Comparison of ENCODE assay signal across 8 cellular contexts in the genomic region with DNA sequence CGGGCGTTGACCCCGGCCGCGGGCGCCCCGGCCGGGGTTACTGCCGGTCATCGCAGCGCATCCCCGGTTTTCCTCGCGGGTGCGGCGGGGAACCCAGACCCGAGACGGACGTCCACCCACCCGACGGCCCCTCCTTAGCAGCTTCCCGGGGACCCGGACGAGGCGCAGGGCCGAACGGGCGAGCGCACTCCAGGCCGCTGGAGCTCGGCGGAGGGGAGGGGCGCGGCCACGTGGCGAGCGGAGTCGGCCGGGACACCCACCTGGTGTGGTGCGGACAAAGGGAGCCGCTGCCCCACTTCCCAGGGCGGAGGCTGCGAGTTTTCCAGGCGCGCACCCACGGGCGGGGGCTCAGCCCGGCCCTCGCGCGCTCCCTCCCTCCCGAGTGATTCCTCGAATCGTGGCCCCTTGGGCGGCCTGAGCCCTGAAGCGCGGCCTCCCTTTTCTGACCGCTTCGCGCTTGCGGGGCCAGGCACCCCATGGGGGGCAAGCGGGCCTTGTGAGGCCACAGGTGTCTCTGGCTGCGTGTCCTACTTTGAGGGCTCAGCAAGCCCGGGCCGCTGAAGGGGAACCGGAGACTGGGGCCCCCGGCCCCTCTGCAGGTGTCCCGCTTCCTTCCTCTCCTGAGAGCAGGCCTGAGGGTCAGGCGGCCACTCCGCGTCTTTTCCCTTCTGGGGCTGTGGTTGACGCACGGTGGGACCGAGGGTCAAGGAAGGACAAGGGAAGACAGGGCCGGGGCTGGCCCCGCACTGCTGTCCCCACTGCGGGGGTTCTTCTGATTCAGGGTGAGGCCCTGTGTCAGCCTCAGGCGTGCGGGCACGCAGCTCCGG. TPM values are rescaled to one million over a fixed set of nuclear protein-coding genes. Genes with fewer than 3 reads are reported as not detected.
A peak's percentile ranks its signal among the peaks of the same experiment; 100 is the strongest.
DNase-seq lines count a peak whose midpoint lies in the region; ATAC-seq, FAIRE-seq and TF ChIP-seq lines count a peak whose summit lies in the region.

No MANE protein-coding gene starts in this region.

- H3K79me2 ChIP-seq in keratinocyte (ENCODE audit: control insufficient read depth, insufficient read depth, low read length), result peaks cover 33% of the 10 kb centered on the region

- peaks cover 29% of the 10 kb centered on the region for H3K36me3 ChIP-seq in KOPT-K1 (ENCODE audit: insufficient read depth, low read length)
- peaks cover 12 to 14% of the 10 kb centered on the region in 2 experiments for H3K36me3 ChIP-seq in keratinocyte (ENCODE audit: control insufficient read depth in 2 of 2, extremely low read depth in 1 of 2, insufficient read depth in 2 of 2, low read length in 2 of 2)
- H3K36me3 ChIP-seq in suprapubic skin, result peaks cover 21% of the 10 kb centered on the region

- peak overlapping the region; percentile 84 for H3K4me2 ChIP-seq in keratinocyte (ENCODE audit: control insufficient read depth, extremely low read depth, insufficient read depth, low read depth, low read length)

- peak overlapping the region; percentile 74 for H3K9ac ChIP-seq in keratinocyte (ENCODE audit: control insufficient read depth, extremely low read depth, insufficient read depth, low read length)

- peaks cover 34% of the 10 kb centered on the region for H3K4me1 ChIP-seq in keratinocyte (ENCODE audit: control insufficient read depth, extremely low read depth, insufficient read depth, low read length)
- H3K4me1 ChIP-seq in suprapubic skin, result peaks cover 73% of the 10 kb centered on the region

- H3K27me3 ChIP-seq in keratinocyte (ENCODE audit: control insufficient read depth, extremely low read depth, insufficient read depth, low read length) (no peaks in the 10 kb centered on the region), suprapubic skin (no peaks in the 10 kb centered on the region)

- H3K9me3 ChIP-seq in KOPT-K1 (ENCODE audit: insufficient read depth, low read length, poor library complexity, severe bottlenecking) (no peaks in the 10 kb centered on the region), keratinocyte (ENCODE audit: control insufficient read depth, low read depth, low read length) (no peaks in the 10 kb centered on the region), suprapubic skin (no peaks in the 10 kb centered on the region)

- H3K9me1 ChIP-seq in keratinocyte (ENCODE audit: control insufficient read depth, extremely low read depth, insufficient read depth, low read length), result no peaks in the 10 kb centered on the region

- no peak for TF ChIP-seq POLR2A in suprapubic skin (IDR thresholded peaks at IDR 0.05)

- WGBS in suprapubic skin, result 2% methylated on average over 18 of the region's 81 CpGs

- H3K4me3 ChIP-seq in GM08714 (ENCODE audit: low read length), result peak overlapping the region; percentile 61
- H3K4me3 ChIP-seq in keratinocyte (ENCODE audit: control insufficient read depth in 2 of 3, extremely low read depth in 1 of 3, insufficient read depth in 2 of 3, low read depth in 1 of 3, low read length in 3 of 3), result peak overlapping the region; percentile 41 to 57 (median 56)
- peak overlapping the region; percentile 75 for H3K4me3 ChIP-seq in suprapubic skin

- peak; percentile 11 for ATAC-seq in GM21576 (IDR thresholded peaks at IDR 0.05; ENCODE audit: unreplicated experiment)

- H3K27ac ChIP-seq in KOPT-K1 (ENCODE audit: low read depth, low read length, poor library complexity, severe bottlenecking) (peak overlapping the region; percentile 95), angular gyrus (ENCODE audit: low read depth, low read length) (peak overlapping the region; percentile 93), keratinocyte (ENCODE audit: control insufficient read depth, insufficient read depth, low read length) (peak overlapping the region; percentile 43), suprapubic skin (peak overlapping the region; percentile 97)

- no peak for FAIRE-seq in keratinocyte (lab: Jason Lieb, UNC)

- dilution Hi-C loops in keratinocyte (cut with MboI; ENCODE audit: extremely low pct_ligation_motif_present, low sequenced_read_pairs), result no loop called here

- peaks cover 22% of the 10 kb centered on the region for H4K20me1 ChIP-seq in keratinocyte (ENCODE audit: control insufficient read depth, extremely low read depth, insufficient read depth, low read length)

- DNase-seq in keratinocyte (ENCODE audit: low read depth, low spot score) (no peak), suprapubic skin (ENCODE audit: low spot score in 2 of 2) (no peak), NCI-H226 (no peak), retina (no peak)

- no peak overlapping the region for H2AFZ ChIP-seq in keratinocyte (ENCODE audit: control insufficient read depth, low read length)

- TF ChIP-seq CTCF in keratinocyte (optimal IDR thresholded peaks at IDR 0.05 in 1 of 3, IDR thresholded peaks at IDR 0.05 in 1 of 3, conservative IDR thresholded peaks at IDR 0.05 in 1 of 3; ENCODE audit: extremely low read depth in 1 of 3, insufficient read depth in 2 of 3, low read length in 3 of 3), result no peak
- no peak for TF ChIP-seq CTCF in suprapubic skin (IDR thresholded peaks at IDR 0.05)

- no peak for TF ChIP-seq EP300 in suprapubic skin (IDR thresholded peaks at IDR 0.05)

RNA-seq across cellular contexts. Expression of a gene that starts 1.1 kb away (rescaled TPM):
- polyA plus RNA-seq in keratinocyte, result 44.7 to 137 TPM (median 55.7 TPM) in 3 replicates
- 54.4 TPM for polyA plus RNA-seq in keratinocyte (2011; ENCODE audit: low read depth)
- 40.9 and 142 TPM in 2 replicates for polyA plus RNA-seq in keratinocyte (2011; cell fraction: cytosol; rRNA removed)
- polyA plus RNA-seq in keratinocyte (2011; cell fraction: nucleus; rRNA removed), result 190 and 294 TPM in 2 replicates
- 53.9 and 385 TPM in 2 replicates for polyA plus RNA-seq in keratinocyte (2012; ENCODE audit: low replicate concordance)
- polyA minus RNA-seq in keratinocyte, result 134 to 602 TPM (median 159 TPM) in 3 replicates
- polyA minus RNA-seq in keratinocyte (2011; cell fraction: cytosol; rRNA and poly(A)+ RNA removed), result 642 TPM
- 467 and 561 TPM in 2 replicates for polyA minus RNA-seq in keratinocyte (2011; cell fraction: nucleus; rRNA and poly(A)+ RNA removed)
- 100 to 1,000 TPM; 278 to 464 (median 359) TPM for total RNA-seq in suprapubic skin

RNA-seq across cellular contexts. Expression of a gene that starts 33.5 kb away (rescaled TPM):
- 49.1 to 68.3 TPM (median 52.0 TPM) in 3 replicates for polyA plus RNA-seq in keratinocyte
- polyA plus RNA-seq in keratinocyte (2011; ENCODE audit: low read depth), result 24.6 TPM
- 50.8 and 74.9 TPM in 2 replicates for polyA plus RNA-seq in keratinocyte (2011; cell fraction: cytosol; rRNA removed)
- 137 and 163 TPM in 2 replicates for polyA plus RNA-seq in keratinocyte (2011; cell fraction: nucleus; rRNA removed)
- 70.2 and 83.6 TPM in 2 replicates for polyA plus RNA-seq in keratinocyte (2012; ENCODE audit: low replicate concordance)
- 20.4 to 46.2 TPM (median 22.9 TPM) in 3 replicates for polyA minus RNA-seq in keratinocyte
- 52.2 TPM for polyA minus RNA-seq in keratinocyte (2011; cell fraction: cytosol; rRNA and poly(A)+ RNA removed)
- polyA minus RNA-seq in keratinocyte (2011; cell fraction: nucleus; rRNA and poly(A)+ RNA removed), result 31.5 and 31.8 TPM in 2 replicates
- 100 to 1,000 TPM in 3 of 4 donors, 10 to 100 TPM in 1; 79.3 to 176 (median 108) TPM for total RNA-seq in suprapubic skin

RNA-seq across cellular contexts. Expression of a gene that starts 47.5 kb away (rescaled TPM):
- polyA plus RNA-seq in keratinocyte, result 60.4 to 99.3 TPM (median 81.7 TPM) in 3 replicates
- polyA plus RNA-seq in keratinocyte (2011; ENCODE audit: low read depth), result 45.3 TPM
- 59.9 and 110 TPM in 2 replicates for polyA plus RNA-seq in keratinocyte (2011; cell fraction: cytosol; rRNA removed)
- 99.2 and 130 TPM in 2 replicates for polyA plus RNA-seq in keratinocyte (2011; cell fraction: nucleus; rRNA removed)
- polyA plus RNA-seq in keratinocyte (2012; ENCODE audit: low replicate concordance), result 61.9 and 91.0 TPM in 2 replicates
- 85.7 to 144 TPM (median 96.6 TPM) in 3 replicates for polyA minus RNA-seq in keratinocyte
- 154 TPM for polyA minus RNA-seq in keratinocyte (2011; cell fraction: cytosol; rRNA and poly(A)+ RNA removed)
- 36.0 and 44.9 TPM in 2 replicates for polyA minus RNA-seq in keratinocyte (2011; cell fraction: nucleus; rRNA and poly(A)+ RNA removed)
- 100 to 1,000 TPM in 2 of 4 donors, 10 to 100 TPM in 2; 72.4 to 113 (median 100) TPM for total RNA-seq in suprapubic skin

RNA-seq across cellular contexts. Expression of a gene that starts 47.5 kb away (rescaled TPM):
- 10.2 to 25.3 TPM (median 13.6 TPM) in 3 replicates for polyA plus RNA-seq in keratinocyte
- polyA plus RNA-seq in keratinocyte (2011; ENCODE audit: low read depth), result 10.9 TPM
- 5.5 and 14.9 TPM in 2 replicates for polyA plus RNA-seq in keratinocyte (2011; cell fraction: cytosol; rRNA removed)
- 54.3 and 78.8 TPM in 2 replicates for polyA plus RNA-seq in keratinocyte (2011; cell fraction: nucleus; rRNA removed)
- 23.8 and 42.0 TPM in 2 replicates for polyA plus RNA-seq in keratinocyte (2012; ENCODE audit: low replicate concordance)
- polyA minus RNA-seq in keratinocyte, result 5.4 to 31.0 TPM (median 8.0 TPM) in 3 replicates
- polyA minus RNA-seq in keratinocyte (2011; cell fraction: cytosol; rRNA and poly(A)+ RNA removed), result 21.1 TPM
- 18.7 and 21.1 TPM in 2 replicates for polyA minus RNA-seq in keratinocyte (2011; cell fraction: nucleus; rRNA and poly(A)+ RNA removed)
- total RNA-seq in suprapubic skin, result 10 to 100 TPM; 46.0 to 61.0 (median 50.8) TPM

Comparison
In these comparisons a context has a peak if more than half of its experiments do, and no peak if none do; other contexts are left out.
1. H3K27ac ChIP-seq: peak in every context shown above with its lines; median percentile 97 in suprapubic skin; 95 in KOPT-K1; 93 in angular gyrus; 43 in keratinocyte.